ENCODE assay signal across 1 cellular context in the genomic region with DNA sequence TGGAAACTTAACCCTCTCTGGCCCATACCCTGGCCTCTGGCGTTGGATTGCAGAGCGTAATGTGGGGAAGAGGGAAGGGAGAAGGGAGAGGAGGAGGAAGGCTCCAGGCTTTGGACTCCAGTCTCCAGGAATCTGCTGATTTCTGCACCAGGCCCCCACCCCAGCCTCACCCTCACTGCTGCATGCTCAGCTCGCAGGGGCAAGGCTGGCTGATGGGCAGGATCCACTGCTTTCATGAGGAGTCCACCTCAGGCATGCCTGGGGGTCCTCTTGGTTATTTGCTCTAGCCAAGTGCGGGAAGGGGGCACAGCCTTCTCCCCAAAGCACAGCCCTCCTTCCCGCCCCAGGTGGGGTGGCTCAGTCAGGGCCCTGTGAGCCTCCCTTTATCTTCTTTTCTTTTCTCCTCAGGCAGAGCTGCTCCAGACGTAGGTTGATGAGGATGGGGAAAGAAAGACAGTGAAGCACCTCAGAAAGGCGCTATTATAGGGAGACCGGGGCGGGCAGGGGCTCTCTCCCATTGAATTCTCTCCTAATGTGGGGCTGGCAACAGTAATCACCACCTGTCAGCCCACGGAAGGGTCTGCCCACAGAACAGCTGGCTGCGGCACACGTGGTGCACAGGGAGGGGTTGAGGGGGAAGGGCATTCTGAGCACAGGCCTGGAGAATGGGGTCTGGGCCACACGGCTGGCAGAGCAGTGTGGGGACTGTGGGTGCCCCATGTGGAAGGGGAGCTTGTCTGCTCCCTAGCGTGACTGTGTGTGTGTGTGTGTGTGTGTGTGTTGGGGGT.
A peak's percentile ranks its signal among the peaks of the same experiment; 100 is the strongest.
TF ChIP-seq lines count a peak whose summit lies in the region.

No MANE protein-coding gene starts in this region.

TF ChIP-seq in GM12878, 131 proteins besides CTCF, POLR2A, EP300 and RAD21:
- TF ChIP-seq IRF4 (IDR thresholded peaks at IDR 0.05; ENCODE audit: low read depth, low read length) (no peak), CBX3 (IDR thresholded peaks at IDR 0.05; ENCODE audit: borderline replicate concordance, low read depth) (no peak), ZNF274 (IDR thresholded peaks at IDR 0.05; ENCODE audit: insufficient read depth, insufficient read length) (no peak), BHLHE40 (IDR thresholded peaks at IDR 0.05; ENCODE audit: borderline replicate concordance in 1 of 2, low read depth in 2 of 2, low read length in 1 of 2) (no peak)
- TF ChIP-seq, protein P1, sequence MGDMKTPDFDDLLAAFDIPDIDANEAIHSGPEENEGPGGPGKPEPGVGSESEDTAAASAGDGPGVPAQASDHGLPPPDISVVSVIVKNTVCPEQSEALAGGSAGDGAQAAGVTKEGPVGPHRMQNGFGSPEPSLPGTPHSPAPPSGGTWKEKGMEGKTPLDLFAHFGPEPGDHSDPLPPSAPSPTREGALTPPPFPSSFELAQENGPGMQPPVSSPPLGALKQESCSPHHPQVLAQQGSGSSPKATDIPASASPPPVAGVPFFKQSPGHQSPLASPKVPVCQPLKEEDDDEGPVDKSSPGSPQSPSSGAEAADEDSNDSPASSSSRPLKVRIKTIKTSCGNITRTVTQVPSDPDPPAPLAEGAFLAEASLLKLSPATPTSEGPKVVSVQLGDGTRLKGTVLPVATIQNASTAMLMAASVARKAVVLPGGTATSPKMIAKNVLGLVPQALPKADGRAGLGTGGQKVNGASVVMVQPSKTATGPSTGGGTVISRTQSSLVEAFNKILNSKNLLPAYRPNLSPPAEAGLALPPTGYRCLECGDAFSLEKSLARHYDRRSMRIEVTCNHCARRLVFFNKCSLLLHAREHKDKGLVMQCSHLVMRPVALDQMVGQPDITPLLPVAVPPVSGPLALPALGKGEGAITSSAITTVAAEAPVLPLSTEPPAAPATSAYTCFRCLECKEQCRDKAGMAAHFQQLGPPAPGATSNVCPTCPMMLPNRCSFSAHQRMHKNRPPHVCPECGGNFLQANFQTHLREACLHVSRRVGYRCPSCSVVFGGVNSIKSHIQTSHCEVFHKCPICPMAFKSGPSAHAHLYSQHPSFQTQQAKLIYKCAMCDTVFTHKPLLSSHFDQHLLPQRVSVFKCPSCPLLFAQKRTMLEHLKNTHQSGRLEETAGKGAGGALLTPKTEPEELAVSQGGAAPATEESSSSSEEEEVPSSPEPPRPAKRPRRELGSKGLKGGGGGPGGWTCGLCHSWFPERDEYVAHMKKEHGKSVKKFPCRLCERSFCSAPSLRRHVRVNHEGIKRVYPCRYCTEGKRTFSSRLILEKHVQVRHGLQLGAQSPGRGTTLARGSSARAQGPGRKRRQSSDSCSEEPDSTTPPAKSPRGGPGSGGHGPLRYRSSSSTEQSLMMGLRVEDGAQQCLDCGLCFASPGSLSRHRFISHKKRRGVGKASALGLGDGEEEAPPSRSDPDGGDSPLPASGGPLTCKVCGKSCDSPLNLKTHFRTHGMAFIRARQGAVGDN (IDR thresholded peaks at IDR 0.05) = no peak
- TF ChIP-seq, protein P2, sequence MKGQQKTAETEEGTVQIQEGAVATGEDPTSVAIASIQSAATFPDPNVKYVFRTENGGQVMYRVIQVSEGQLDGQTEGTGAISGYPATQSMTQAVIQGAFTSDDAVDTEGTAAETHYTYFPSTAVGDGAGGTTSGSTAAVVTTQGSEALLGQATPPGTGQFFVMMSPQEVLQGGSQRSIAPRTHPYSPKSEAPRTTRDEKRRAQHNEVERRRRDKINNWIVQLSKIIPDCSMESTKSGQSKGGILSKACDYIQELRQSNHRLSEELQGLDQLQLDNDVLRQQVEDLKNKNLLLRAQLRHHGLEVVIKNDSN (IDR thresholded peaks at IDR 0.05; ENCODE audit: borderline replicate concordance, extremely low read length, insufficient read depth, low read depth, low read length) = peak; percentile 20
- TF ChIP-seq, protein P3, sequence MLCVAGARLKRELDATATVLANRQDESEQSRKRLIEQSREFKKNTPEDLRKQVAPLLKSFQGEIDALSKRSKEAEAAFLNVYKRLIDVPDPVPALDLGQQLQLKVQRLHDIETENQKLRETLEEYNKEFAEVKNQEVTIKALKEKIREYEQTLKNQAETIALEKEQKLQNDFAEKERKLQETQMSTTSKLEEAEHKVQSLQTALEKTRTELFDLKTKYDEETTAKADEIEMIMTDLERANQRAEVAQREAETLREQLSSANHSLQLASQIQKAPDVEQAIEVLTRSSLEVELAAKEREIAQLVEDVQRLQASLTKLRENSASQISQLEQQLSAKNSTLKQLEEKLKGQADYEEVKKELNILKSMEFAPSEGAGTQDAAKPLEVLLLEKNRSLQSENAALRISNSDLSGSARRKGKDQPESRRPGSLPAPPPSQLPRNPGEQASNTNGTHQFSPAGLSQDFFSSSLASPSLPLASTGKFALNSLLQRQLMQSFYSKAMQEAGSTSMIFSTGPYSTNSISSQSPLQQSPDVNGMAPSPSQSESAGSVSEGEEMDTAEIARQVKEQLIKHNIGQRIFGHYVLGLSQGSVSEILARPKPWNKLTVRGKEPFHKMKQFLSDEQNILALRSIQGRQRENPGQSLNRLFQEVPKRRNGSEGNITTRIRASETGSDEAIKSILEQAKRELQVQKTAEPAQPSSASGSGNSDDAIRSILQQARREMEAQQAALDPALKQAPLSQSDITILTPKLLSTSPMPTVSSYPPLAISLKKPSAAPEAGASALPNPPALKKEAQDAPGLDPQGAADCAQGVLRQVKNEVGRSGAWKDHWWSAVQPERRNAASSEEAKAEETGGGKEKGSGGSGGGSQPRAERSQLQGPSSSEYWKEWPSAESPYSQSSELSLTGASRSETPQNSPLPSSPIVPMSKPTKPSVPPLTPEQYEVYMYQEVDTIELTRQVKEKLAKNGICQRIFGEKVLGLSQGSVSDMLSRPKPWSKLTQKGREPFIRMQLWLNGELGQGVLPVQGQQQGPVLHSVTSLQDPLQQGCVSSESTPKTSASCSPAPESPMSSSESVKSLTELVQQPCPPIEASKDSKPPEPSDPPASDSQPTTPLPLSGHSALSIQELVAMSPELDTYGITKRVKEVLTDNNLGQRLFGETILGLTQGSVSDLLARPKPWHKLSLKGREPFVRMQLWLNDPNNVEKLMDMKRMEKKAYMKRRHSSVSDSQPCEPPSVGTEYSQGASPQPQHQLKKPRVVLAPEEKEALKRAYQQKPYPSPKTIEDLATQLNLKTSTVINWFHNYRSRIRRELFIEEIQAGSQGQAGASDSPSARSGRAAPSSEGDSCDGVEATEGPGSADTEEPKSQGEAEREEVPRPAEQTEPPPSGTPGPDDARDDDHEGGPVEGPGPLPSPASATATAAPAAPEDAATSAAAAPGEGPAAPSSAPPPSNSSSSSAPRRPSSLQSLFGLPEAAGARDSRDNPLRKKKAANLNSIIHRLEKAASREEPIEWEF (IDR thresholded peaks at IDR 0.05; ENCODE audit: insufficient replicate concordance, low read depth, low read length) = no peak
TF ChIP-seq in GM12878: peak in this region for 1.
